Comparison of ENCODE assay signal across 25 cellular contexts in the genomic region with DNA sequence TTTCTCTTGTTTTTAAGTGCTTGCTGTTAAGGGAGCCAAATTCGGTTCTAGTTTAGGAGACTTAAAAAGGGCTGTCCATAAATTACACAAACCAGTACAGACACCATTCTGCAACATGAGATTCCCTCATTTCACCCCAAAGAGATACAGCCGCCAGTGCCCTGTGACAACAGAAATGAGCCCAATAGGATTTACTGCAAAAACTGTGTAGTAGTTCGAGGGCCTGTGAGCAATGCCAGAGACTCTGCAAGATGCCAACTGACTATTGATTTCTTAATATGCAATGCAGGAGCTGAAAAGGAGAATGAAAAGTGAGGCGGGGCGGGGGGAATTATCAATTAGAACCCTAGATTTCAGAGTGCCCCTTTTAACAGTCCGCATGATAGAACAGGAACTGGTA. TPM values are rescaled to one million over a fixed set of nuclear protein-coding genes. Genes with fewer than 3 reads are reported as not detected.
DNase-seq lines count a peak whose midpoint lies in the region; ATAC-seq, FAIRE-seq and TF ChIP-seq lines count a peak whose summit lies in the region.
"Had no signal": no experiment of that assay in that cellular context is flagged by ENCODE, and none has a peak within 500 bp of the region (broad histone marks: within the 10 kb centered on the region; RNA-seq: fewer than 3 reads in every experiment).

No MANE protein-coding gene starts in this region.

- peaks cover 27% of the 10 kb centered on the region for H3K36me3 ChIP-seq in effector memory CD4-positive, alpha-beta T cell (ENCODE audit: control insufficient read depth, insufficient read depth, low read length)

- H3K27ac Mint-ChIP-seq in activated T-cell treated with anti-CD3 and anti-CD28 coated beads, Interleukin-2, amount 50 U/mL, for 24 hours: peak overlapping the region; percentile 39
- peak overlapping the region; percentile 21; the same call in 1 of the 2 replicates for H3K27ac Mint-ChIP-seq in HFFc6
- H3K27ac Mint-ChIP-seq in activated naive CD8-positive, alpha-beta T cell treated with anti-CD3 and anti-CD28 coated beads, Interleukin-2, amount 50 U/mL, for 24 hours: peak overlapping the region; percentile 42
- H3K27ac Mint-ChIP-seq in nephron progenitor cell: peak overlapping the region; percentile 72

- H3K27me3 ChIP-seq in effector memory CD4-positive, alpha-beta T cell (replicated peaks; ENCODE audit: control insufficient read depth, insufficient read depth, low read length, poor library complexity, severe bottlenecking): no peaks in the 10 kb centered on the region

- H3K4me3 Mint-ChIP-seq in activated T-cell treated with anti-CD3 and anti-CD28 coated beads, Interleukin-2, amount 50 U/mL, for 24 hours: no peak overlapping the region
- H3K4me3 Mint-ChIP-seq in HFFc6: no peak overlapping the region
- H3K4me3 Mint-ChIP-seq in activated naive CD8-positive, alpha-beta T cell treated with anti-CD3 and anti-CD28 coated beads, Interleukin-2, amount 50 U/mL, for 24 hours: no peak overlapping the region
- no peak overlapping the region for H3K4me3 Mint-ChIP-seq in nephron progenitor cell
- H3K4me3 Mint-ChIP-seq: CD4-positive, alpha-beta memory T cell had no signal

- no peak for DNase-seq in activated T-cell treated with anti-CD3 and anti-CD28 coated beads, Interleukin-2, amount 50 U/mL, for 24 hours
- DNase-seq in activated T-cell treated with anti-CD3 and anti-CD28 coated beads, Interleukin-2, amount 50 U/mL, for 1 hour: no peak
- no peak for DNase-seq in HFFc6
- DNase-seq in activated naive CD8-positive, alpha-beta T cell treated with anti-CD3 and anti-CD28 coated beads, Interleukin-2, amount 50 U/mL, for 24 hours: no peak
- no peak for DNase-seq in nephron progenitor cell
- DNase-seq in effector memory CD4-positive, alpha-beta T cell: no peak
- no peak for DNase-seq in activated CD4-positive, CD25-positive, alpha-beta regulatory T cell (lab: John Stamatoyannopoulos, UW)
- no peak for DNase-seq in GM12891 (ENCODE audit: insufficient read length, low spot score)
- DNase-seq: C1 segment of cervical spinal cord; Caco-2; CD4-positive, alpha-beta memory T cell; DMS 273 treated with DMSO at 0.1 percent for 48 hours; DMS79; EL; GF-D8; Karpas-422; NCI-H1105; NCI-H1436 treated with DMSO at 0.1 percent for 48 hours; NCI-H187 treated with DMSO at 0.1 percent for 48 hours; NCI-H524; NCI-H774; SK-N-SH had no signal

- no peaks in the 10 kb centered on the region for H3K4me1 ChIP-seq in effector memory CD4-positive, alpha-beta T cell (ENCODE audit: control insufficient read depth, insufficient read depth, low read length, poor library complexity, severe bottlenecking)

- H3K9me3 Mint-ChIP-seq in activated T-cell treated with anti-CD3 and anti-CD28 coated beads, Interleukin-2, amount 50 U/mL, for 24 hours: no peaks in the 10 kb centered on the region
- H3K9me3 Mint-ChIP-seq in HFFc6 (no peaks in the 10 kb centered on the region), nephron progenitor cell (no peaks in the 10 kb centered on the region)
- H3K9me3 Mint-ChIP-seq in activated naive CD8-positive, alpha-beta T cell treated with anti-CD3 and anti-CD28 coated beads, Interleukin-2, amount 50 U/mL, for 24 hours: no peaks in the 10 kb centered on the region
- H3K9me3 Mint-ChIP-seq: CD4-positive, alpha-beta memory T cell had no signal

- no peak overlapping the region for H3K4me3 ChIP-seq in effector memory CD4-positive, alpha-beta T cell (ENCODE audit: insufficient read depth, low read depth, low read length, poor library complexity, severe bottlenecking)

- no peak for TF ChIP-seq CTCF in HFFc6 (IDR thresholded peaks at IDR 0.05)
- no peak for TF ChIP-seq CTCF in nephron progenitor cell (IDR thresholded peaks at IDR 0.05)

- no peaks in the 10 kb centered on the region for H3K9me3 ChIP-seq in effector memory CD4-positive, alpha-beta T cell (ENCODE audit: control insufficient read depth, low read length)
- H3K9me3 ChIP-seq: Caco-2, SK-N-SH had no signal

- no peak for TF ChIP-seq POLR2A in GM12891 (IDR thresholded peaks at IDR 0.05; ENCODE audit: low read depth, low read length)

- H3K4me1 Mint-ChIP-seq in activated T-cell treated with anti-CD3 and anti-CD28 coated beads, Interleukin-2, amount 50 U/mL, for 24 hours (ENCODE audit: low read depth): peaks cover 41% of the 10 kb centered on the region
- H3K4me1 Mint-ChIP-seq in HFFc6 (ENCODE audit: low read depth): peaks cover 38% of the 10 kb centered on the region
- H3K4me1 Mint-ChIP-seq in activated naive CD8-positive, alpha-beta T cell treated with anti-CD3 and anti-CD28 coated beads, Interleukin-2, amount 50 U/mL, for 24 hours: peaks cover 44% of the 10 kb centered on the region
- H3K4me1 Mint-ChIP-seq in nephron progenitor cell: peaks cover 9% of the 10 kb centered on the region

- H3K27ac ChIP-seq in effector memory CD4-positive, alpha-beta T cell (ENCODE audit: insufficient read depth, low read length, poor library complexity, severe bottlenecking): no peak overlapping the region

- peaks cover 94% of the 10 kb centered on the region for H3K36me3 Mint-ChIP-seq in activated T-cell treated with anti-CD3 and anti-CD28 coated beads, Interleukin-2, amount 50 U/mL, for 24 hours (ENCODE audit: low read depth)
- H3K36me3 Mint-ChIP-seq in HFFc6 (ENCODE audit: low read depth): peaks cover 26% of the 10 kb centered on the region; the same call in 1 of the 2 replicates
- peaks cover 62% of the 10 kb centered on the region for H3K36me3 Mint-ChIP-seq in activated naive CD8-positive, alpha-beta T cell treated with anti-CD3 and anti-CD28 coated beads, Interleukin-2, amount 50 U/mL, for 24 hours (ENCODE audit: low read depth)
- H3K36me3 Mint-ChIP-seq in nephron progenitor cell (ENCODE audit: low read depth): peaks cover 36% of the 10 kb centered on the region

- no peak for ATAC-seq in activated naive CD8-positive, alpha-beta T cell treated with anti-CD3 and anti-CD28 coated beads, Interleukin-2, amount 50 U/mL, for 24 hours
- ATAC-seq: HCT116 had no signal

- no peak for FAIRE-seq in GM12891 (lab: Jason Lieb, UNC)
- FAIRE-seq: A204.1, GM12892 had no signal

- no peaks in the 10 kb centered on the region for H3K27me3 Mint-ChIP-seq in activated T-cell treated with anti-CD3 and anti-CD28 coated beads, Interleukin-2, amount 50 U/mL, for 24 hours
- H3K27me3 Mint-ChIP-seq in HFFc6 (ENCODE audit: insufficient read depth): peaks cover 3% of the 10 kb centered on the region
- no peaks in the 10 kb centered on the region for H3K27me3 Mint-ChIP-seq in activated naive CD8-positive, alpha-beta T cell treated with anti-CD3 and anti-CD28 coated beads, Interleukin-2, amount 50 U/mL, for 24 hours
- no peaks in the 10 kb centered on the region for H3K27me3 Mint-ChIP-seq in nephron progenitor cell (ENCODE audit: low read depth, poor library complexity)
- H3K27me3 Mint-ChIP-seq: CD4-positive, alpha-beta memory T cell had no signal

TF ChIP-seq in GM12891, 5 proteins besides CTCF, POLR2A, EP300 and RAD21:
- TF ChIP-seq TAF1 (IDR thresholded peaks at IDR 0.05; ENCODE audit: low read depth, low read length): no peak
- TF ChIP-seq POU2F2 (IDR thresholded peaks at IDR 0.05; ENCODE audit: low read depth, low read length): no peak
- no peak for TF ChIP-seq POLR2AphosphoS5 (IDR thresholded peaks at IDR 0.05; ENCODE audit: low read depth, low read length)

RNA-seq across cellular contexts. Expression of gene C5orf15, which starts 5.7 kb away (rescaled TPM):
- 10 to 100 TPM; 46.2 to 63.5 (median 57.2) TPM for total RNA-seq in HFFc6 (2021; fragmentation: NEBNext Ultra II Directional; extraction: Animal tissue kit (Norgen Biotek cat#: 25700))
- 22.4 TPM for polyA plus RNA-seq in GM12891 (2012; ENCODE audit: low read depth, missing spikeins)

RNA-seq across cellular contexts. Expression of gene VDAC1, which starts 30.6 kb away (rescaled TPM):
- 100 to 1,000 TPM; 276 to 324 (median 316) TPM for total RNA-seq in HFFc6 (2021; fragmentation: NEBNext Ultra II Directional; extraction: Animal tissue kit (Norgen Biotek cat#: 25700))
- 347 TPM for polyA plus RNA-seq in GM12891 (2012; ENCODE audit: low read depth, missing spikeins)

Comparison
In these comparisons a context has a peak if more than half of its experiments do, and no peak if none do; other contexts are left out.
1. H3K27ac Mint-ChIP-seq: peak in every context shown above with its lines; median percentile 72 in nephron progenitor cell; 42 in activated naive CD8-positive, alpha-beta T cell treated with anti-CD3 and anti-CD28 coated beads, Interleukin-2, amount 50 U/mL, for 24 hours; 39 in activated T-cell treated with anti-CD3 and anti-CD28 coated beads, Interleukin-2, amount 50 U/mL, for 24 hours; 21 in HFFc6.